ENCODE assay signal across 12 cellular contexts in genomic region chr17:10702574-10702973, GRCh38. TPM values are rescaled to one million over a fixed set of nuclear protein-coding genes. Genes with fewer than 3 reads are reported as not detected.
DNase-seq lines count a peak whose midpoint lies in the region; ATAC-seq and TF ChIP-seq lines count a peak whose summit lies in the region.
"Had no signal": no experiment of that assay in that cellular context is flagged by ENCODE, and none has a peak within 500 bp of the region (broad histone marks: within the 10 kb centered on the region; RNA-seq: fewer than 3 reads in every experiment).

No MANE protein-coding gene starts in this region.

- no peak overlapping the region for H3K4me2 ChIP-seq in PC-3 (ENCODE audit: low read length)

- no peak overlapping the region for H3K9ac ChIP-seq in PC-3 (ENCODE audit: low read length)

- H3F3A ChIP-seq in PC-3 (ENCODE audit: low read length, unreplicated experiment) = no peaks in the 10 kb centered on the region

- H3K9me3 ChIP-seq in upper lobe of right lung = no peaks in the 10 kb centered on the region
- no peaks in the 10 kb centered on the region for H3K9me3 ChIP-seq in PC-3 (ENCODE audit: low read length)
- H3K9me3 ChIP-seq: mucosa of descending colon had no signal

- ATAC-seq in T-cell (replicated peaks in 1 of 4) (no peak), upper lobe of right lung (peak; percentile 71), PC-3 (no peak), HG02759 (IDR thresholded peaks at IDR 0.05; ENCODE audit: unreplicated experiment) (no peak)
- ATAC-seq: mucosa of descending colon, SK-N-SH treated with all-trans-retinoic acid at 6 μM for 48 hours had no signal

- peak overlapping the region; percentile 1 for H3K27ac Mint-ChIP-seq in activated naive CD4-positive, alpha-beta T cell treated with anti-CD3 and anti-CD28 coated beads, Interleukin-2, amount 10 ng/mL, durations not matched to agents 7 days and 5 days
- peak overlapping the region; percentile 84 to 86 for H3K27ac Mint-ChIP-seq in T-cell

- H4K20me1 ChIP-seq in PC-3 (ENCODE audit: low read length) = no peaks in the 10 kb centered on the region

- DNase-seq in activated naive CD4-positive, alpha-beta T cell treated with anti-CD3 and anti-CD28 coated beads, Interleukin-2, amount 10 ng/mL, durations not matched to agents 7 days and 5 days = no peak
- no peak for DNase-seq in activated naive CD4-positive, alpha-beta T cell treated with Interleukin-2 at 50 U/mL for 16 hours
- DNase-seq in T-cell (no peak), fibroblast of peridontal ligament (ENCODE audit: extremely low read depth) (peak; percentile 20), upper lobe of right lung (no peak), middle frontal gyrus (ENCODE audit: extremely low spot score, low spot score) (no peak), PC-3 (no peak)
- DNase-seq: mucosa of descending colon, NCI-H2227 treated with DMSO at 0.1 percent for 48 hours had no signal

- H3K4me3 ChIP-seq in upper lobe of right lung (no peak overlapping the region), PC-3 (ENCODE audit: low read length) (no peak overlapping the region)
- H3K4me3 ChIP-seq: mucosa of descending colon had no signal

- H3K36me3 Mint-ChIP-seq in activated naive CD4-positive, alpha-beta T cell treated with anti-CD3 and anti-CD28 coated beads, Interleukin-2, amount 10 ng/mL, durations not matched to agents 7 days and 5 days = peaks cover 40% of the 10 kb centered on the region
- peaks cover 14% of the 10 kb centered on the region for H3K36me3 Mint-ChIP-seq in T-cell

- H3K4me1 ChIP-seq in upper lobe of right lung = peaks cover 24% of the 10 kb centered on the region
- peaks cover 4% of the 10 kb centered on the region; the same call in 1 of the 2 replicates for H3K4me1 ChIP-seq in PC-3 (ENCODE audit: insufficient read depth, low read length)

- H3K27me3 Mint-ChIP-seq in activated naive CD4-positive, alpha-beta T cell treated with anti-CD3 and anti-CD28 coated beads, Interleukin-2, amount 10 ng/mL, durations not matched to agents 7 days and 5 days = no peaks in the 10 kb centered on the region
- H3K27me3 Mint-ChIP-seq in T-cell = no peaks in the 10 kb centered on the region

- intact Hi-C loops in upper lobe of right lung (cut with DNase I) = no loop called here
- intact Hi-C loops in PC-3 (cut with micrococcal nuclease) = no loop called here

- no peaks in the 10 kb centered on the region for H3K9me2 ChIP-seq in PC-3 (replicated peaks; ENCODE audit: low read length)

- H3K9me3 Mint-ChIP-seq in activated naive CD4-positive, alpha-beta T cell treated with anti-CD3 and anti-CD28 coated beads, Interleukin-2, amount 10 ng/mL, durations not matched to agents 7 days and 5 days = no peaks in the 10 kb centered on the region
- no peaks in the 10 kb centered on the region for H3K9me3 Mint-ChIP-seq in T-cell

- POLR2A ChIA-PET in T-cell (lab: Charles Lee) = no interaction called here
- POLR2A ChIA-PET in PC-3 (lab: Charles Lee; ENCODE audit: unreplicated experiment) = no interaction called here

- no peak overlapping the region for H2AFZ ChIP-seq in PC-3 (ENCODE audit: low read length)

- H3K27me3 ChIP-seq in upper lobe of right lung (no peaks in the 10 kb centered on the region), PC-3 (ENCODE audit: low read length) (no peaks in the 10 kb centered on the region)

- TF ChIP-seq CTCF in upper lobe of right lung (IDR thresholded peaks at IDR 0.05) = no peak
- no peak for TF ChIP-seq CTCF in PC-3 (conservative IDR thresholded peaks at IDR 0.05; ENCODE audit: low read depth, low read length)

- peaks cover 28% of the 10 kb centered on the region for H3K36me3 ChIP-seq in upper lobe of right lung
- H3K36me3 ChIP-seq in PC-3 (ENCODE audit: low read depth, low read length) = no peaks in the 10 kb centered on the region

- CTCF ChIA-PET in activated naive CD4-positive, alpha-beta T cell treated with anti-CD3 and anti-CD28 coated beads, Interleukin-2, amount 10 ng/mL, durations not matched to agents 7 days and 5 days (lab: Charles Lee) = interaction anchor here (1.1 kb wide), 1 partner anchor 19 kb away, joined by 3 read pairs; no protein-coding TSS in a partner anchor
- CTCF ChIA-PET in T-cell (lab: Charles Lee) = no interaction called here
- CTCF ChIA-PET in PC-3 (lab: Charles Lee) = no interaction called here

- peaks cover 62% of the 10 kb centered on the region for H3K4me1 Mint-ChIP-seq in activated naive CD4-positive, alpha-beta T cell treated with anti-CD3 and anti-CD28 coated beads, Interleukin-2, amount 10 ng/mL, durations not matched to agents 7 days and 5 days
- H3K4me1 Mint-ChIP-seq in T-cell = peaks cover 68 to 74% (median 69%) of the 10 kb centered on the region in 3 donors

- no peak overlapping the region for H3K4me3 Mint-ChIP-seq in activated naive CD4-positive, alpha-beta T cell treated with anti-CD3 and anti-CD28 coated beads, Interleukin-2, amount 10 ng/mL, durations not matched to agents 7 days and 5 days
- H3K4me3 Mint-ChIP-seq in T-cell = peak overlapping the region; percentile 25 to 69 (median 55)

- no peak overlapping the region for H3K27ac ChIP-seq in upper lobe of right lung
- H3K27ac ChIP-seq in PC-3 (ENCODE audit: low read length) = no peak overlapping the region
- H3K27ac ChIP-seq: C4-2B had no signal

- no TSS peak for BruUV-seq in PC-3 (replicated peaks; lab: Mats Ljungman, UMichigan)

- peaks cover 14% of the 10 kb centered on the region for H3K79me2 ChIP-seq in PC-3 (ENCODE audit: low read length)

RNA-seq across cellular contexts. Expression of gene ADPRM, which starts 5.2 kb away (rescaled TPM):
- 10 to 100 TPM; 22.0 to 46.5 (median 31.7) TPM for total RNA-seq in T-cell
- total RNA-seq in upper lobe of right lung = 8.2 TPM
- total RNA-seq in PC-3 (2014; rRNA removed) = 2.4 and 2.9 TPM in 2 replicates

RNA-seq across cellular contexts. Expression of gene SCO1, which starts 5.2 kb away (rescaled TPM):
- 10 to 100 TPM; 15.7 to 33.3 (median 28.8) TPM for total RNA-seq in T-cell
- 25.4 TPM for total RNA-seq in upper lobe of right lung
- total RNA-seq in PC-3 (2014; rRNA removed) = 38.0 and 59.7 TPM in 2 replicates

RNA-seq across cellular contexts. Expression of gene TMEM220, which starts 27.2 kb away (rescaled TPM):
- 1 to 10 TPM; 1.8 to 4.7 (median 3.5) TPM for total RNA-seq in T-cell
- total RNA-seq in upper lobe of right lung = 10.5 TPM
- total RNA-seq in PC-3 (2014; rRNA removed) = 0.98 and 3.9 TPM in 2 replicates

RNA-seq across cellular contexts. Expression of gene MYH3, which starts 45.5 kb away (rescaled TPM):
- 10 to 100 TPM in 3 of 5 donors, 1 to 10 TPM in 2; 6.6 to 12.1 (median 11.1) TPM for total RNA-seq in T-cell
- total RNA-seq in upper lobe of right lung = 2.8 TPM
- 1.3 and 4.1 TPM in 2 replicates for total RNA-seq in PC-3 (2014; rRNA removed)
